Comparison of ENCODE assay signal across 12 cellular contexts in the genomic region with DNA sequence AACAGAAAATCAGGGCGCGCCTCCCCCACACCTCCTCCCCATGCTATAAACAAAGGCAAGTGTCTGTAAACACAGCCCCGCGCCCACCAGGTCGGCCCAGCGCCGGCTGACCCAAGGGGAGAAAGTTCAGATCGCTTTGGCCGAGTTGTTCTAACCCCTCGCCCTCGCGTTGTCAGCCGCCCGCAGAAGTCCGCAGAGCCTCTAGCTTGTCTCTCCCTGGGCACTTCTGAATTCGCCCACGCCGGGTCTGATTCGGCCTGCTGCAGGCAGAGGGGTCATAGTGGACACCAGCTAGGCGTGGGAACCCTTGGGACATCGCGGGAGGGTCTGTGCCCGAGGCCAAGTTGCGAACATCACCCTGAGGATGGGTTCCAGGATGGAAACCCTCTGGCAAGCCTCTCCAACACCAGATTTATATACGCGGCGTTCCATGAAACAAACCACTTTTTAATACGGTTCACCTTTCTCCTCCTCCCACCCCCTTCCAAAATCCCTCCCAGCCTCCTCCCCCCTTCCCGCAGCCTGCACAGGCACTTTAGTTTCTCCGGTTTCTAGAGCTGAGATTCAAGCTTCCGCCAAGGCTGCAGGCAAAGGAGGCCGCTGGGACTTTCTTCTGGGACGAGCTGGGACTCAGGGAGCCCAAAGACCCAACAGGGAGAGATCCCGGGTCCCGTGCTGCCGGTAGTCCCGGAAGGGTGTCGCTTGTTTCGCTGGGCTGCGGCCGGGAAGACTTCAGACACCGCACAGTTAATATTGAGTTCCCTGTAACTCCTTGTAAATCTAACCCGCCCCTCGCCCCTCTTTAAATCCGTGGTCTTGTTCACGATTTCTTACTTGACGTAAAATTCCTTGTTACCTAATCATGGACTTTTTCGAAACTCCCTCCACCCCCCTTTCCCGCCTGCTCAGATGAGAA. TPM values are rescaled to one million over a fixed set of nuclear protein-coding genes. Genes with fewer than 3 reads are reported as not detected.
A peak's percentile ranks its signal among the peaks of the same experiment; 100 is the strongest.
DNase-seq lines count a peak whose midpoint lies in the region; TF ChIP-seq lines count a peak whose summit lies in the region.
"Had no signal": no experiment of that assay in that cellular context is flagged by ENCODE, and none has a peak within 500 bp of the region (broad histone marks: within the 10 kb centered on the region; RNA-seq: fewer than 3 reads in every experiment).

No MANE protein-coding gene starts in this region.

- H3K36me3 Mint-ChIP-seq in activated CD4-positive, alpha-beta memory T cell treated with anti-CD3 and anti-CD28 coated beads, Interleukin-2, amount 10 ng/mL, durations not matched to agents 7 days and 5 days (ENCODE audit: low read depth) = peaks cover 38% of the 10 kb centered on the region
- H3K36me3 Mint-ChIP-seq in activated CD4-positive, alpha-beta memory T cell treated with anti-CD3 and anti-CD28 coated beads for 36 hours = peaks cover 17% of the 10 kb centered on the region
- peaks cover 8% of the 10 kb centered on the region for H3K36me3 Mint-ChIP-seq in endothelial cell (ENCODE audit: low read depth, unreplicated experiment)

- CTCF ChIA-PET in activated CD4-positive, alpha-beta memory T cell treated with anti-CD3 and anti-CD28 coated beads, Interleukin-2, amount 10 ng/mL, durations not matched to agents 7 days and 5 days (lab: Charles Lee) = interaction anchor here (1.2 kb wide), 1 partner anchor 19 kb away, joined by 6 read pairs; no protein-coding TSS in a partner anchor
- CTCF ChIA-PET in activated CD4-positive, alpha-beta memory T cell treated with anti-CD3 and anti-CD28 coated beads for 36 hours (lab: Charles Lee) = no interaction called here

- H3K27ac Mint-ChIP-seq in activated CD4-positive, alpha-beta memory T cell treated with anti-CD3 and anti-CD28 coated beads, Interleukin-2, amount 10 ng/mL, durations not matched to agents 7 days and 5 days = peak overlapping the region; percentile 21
- H3K27ac Mint-ChIP-seq in activated CD4-positive, alpha-beta memory T cell treated with anti-CD3 and anti-CD28 coated beads for 36 hours = no peak overlapping the region
- H3K27ac Mint-ChIP-seq in endothelial cell (ENCODE audit: unreplicated experiment) = peak overlapping the region; percentile 5
- H3K27ac Mint-ChIP-seq: activated naive CD4-positive, alpha-beta T cell treated with anti-CD3 and anti-CD28 coated beads for 36 hours; effector memory CD8-positive, alpha-beta T cell had no signal

- WGBS in mesodermal cell (ENCODE audit: insufficient coverage in 2 of 2), 2 experiments = 3 to 5% methylated on average over 44 to 46 of the region's 49 CpGs

- POLR2A ChIA-PET in activated CD4-positive, alpha-beta memory T cell treated with anti-CD3 and anti-CD28 coated beads, Interleukin-2, amount 10 ng/mL, durations not matched to agents 7 days and 5 days (lab: Charles Lee) = no interaction called here
- POLR2A ChIA-PET in activated CD4-positive, alpha-beta memory T cell treated with anti-CD3 and anti-CD28 coated beads for 36 hours (lab: Charles Lee) = no interaction called here

- peaks cover 17% of the 10 kb centered on the region for H3K4me1 Mint-ChIP-seq in activated CD4-positive, alpha-beta memory T cell treated with anti-CD3 and anti-CD28 coated beads, Interleukin-2, amount 10 ng/mL, durations not matched to agents 7 days and 5 days
- H3K4me1 Mint-ChIP-seq in activated CD4-positive, alpha-beta memory T cell treated with anti-CD3 and anti-CD28 coated beads for 36 hours (ENCODE audit: low read depth) = peaks cover 22% of the 10 kb centered on the region
- H3K4me1 Mint-ChIP-seq in endothelial cell (ENCODE audit: unreplicated experiment) = peaks cover 56% of the 10 kb centered on the region

- H3K27ac ChIP-seq in mesodermal cell (ENCODE audit: low read depth, low read length, severe bottlenecking) = peak overlapping the region; percentile 94
- H3K27ac ChIP-seq in tibial artery = peak overlapping the region; percentile 97 to 99
- H3K27ac ChIP-seq in WERI-Rb-1 = no peak overlapping the region

- H3K27me3 Mint-ChIP-seq in activated CD4-positive, alpha-beta memory T cell treated with anti-CD3 and anti-CD28 coated beads, Interleukin-2, amount 10 ng/mL, durations not matched to agents 7 days and 5 days = peaks cover 88% of the 10 kb centered on the region
- peaks cover 86% of the 10 kb centered on the region for H3K27me3 Mint-ChIP-seq in activated CD4-positive, alpha-beta memory T cell treated with anti-CD3 and anti-CD28 coated beads for 36 hours
- peaks cover 58% of the 10 kb centered on the region for H3K27me3 Mint-ChIP-seq in endothelial cell (ENCODE audit: unreplicated experiment)

- H3K36me3 ChIP-seq in mesodermal cell (ENCODE audit: control insufficient read depth, insufficient read depth, low read length) = no peaks in the 10 kb centered on the region
- H3K36me3 ChIP-seq in tibial artery = no peaks in the 10 kb centered on the region
- H3K36me3 ChIP-seq in WERI-Rb-1 = peaks cover 21% of the 10 kb centered on the region
- H3K36me3 ChIP-seq: Peyer's patch had no signal

- H3K4me3 ChIP-seq in mesodermal cell (ENCODE audit: extremely low read depth, insufficient read depth, low read length, poor library complexity, severe bottlenecking) (peak overlapping the region; percentile 47), tibial artery (peak overlapping the region; percentile 91 to 92), WERI-Rb-1 (ENCODE audit: low read depth, low read length) (no peak overlapping the region)

- TF ChIP-seq CTCF in endothelial cell (IDR thresholded peaks at IDR 0.05; ENCODE audit: unreplicated experiment) = no peak
- no peak for TF ChIP-seq CTCF in tibial artery (IDR thresholded peaks at IDR 0.05)
- TF ChIP-seq CTCF in WERI-Rb-1 (IDR thresholded peaks at IDR 0.05; ENCODE audit: low read depth, low read length) = no peak
- no peak for TF ChIP-seq CTCF in GM13976 (IDR thresholded peaks at IDR 0.05; ENCODE audit: borderline replicate concordance, control extremely low read depth, extremely low read depth, insufficient read depth, missing control alignments)

- H3K9me3 Mint-ChIP-seq in activated CD4-positive, alpha-beta memory T cell treated with anti-CD3 and anti-CD28 coated beads, Interleukin-2, amount 10 ng/mL, durations not matched to agents 7 days and 5 days = peaks cover 4% of the 10 kb centered on the region
- no peaks in the 10 kb centered on the region for H3K9me3 Mint-ChIP-seq in activated CD4-positive, alpha-beta memory T cell treated with anti-CD3 and anti-CD28 coated beads for 36 hours
- no peaks in the 10 kb centered on the region for H3K9me3 Mint-ChIP-seq in endothelial cell (ENCODE audit: unreplicated experiment)

- no peak for DNase-seq in activated CD4-positive, alpha-beta memory T cell treated with anti-CD3 and anti-CD28 coated beads, Interleukin-2, amount 10 ng/mL, durations not matched to agents 7 days and 5 days
- no peak for DNase-seq in activated CD4-positive, alpha-beta memory T cell treated with anti-CD3 and anti-CD28 coated beads for 36 hours
- no peak for DNase-seq in endothelial cell (ENCODE audit: low spot score)
- DNase-seq in tibial artery = no peak
- no peak for DNase-seq in NCI-H2107 (lab: John Stamatoyannopoulos, UW)
- no peak for DNase-seq in WERI-Rb-1
- no peak for DNase-seq in GM13976 (ENCODE audit: low spot score)
- DNase-seq: activated naive CD4-positive, alpha-beta T cell treated with anti-CD3 and anti-CD28 coated beads for 36 hours; effector memory CD8-positive, alpha-beta T cell; KG1; Peyer's patch had no signal

- H3K4me1 ChIP-seq in mesodermal cell (ENCODE audit: control insufficient read depth, insufficient read depth, low read length, poor library complexity, severe bottlenecking) (peaks cover 16% of the 10 kb centered on the region), tibial artery (peaks cover 0 to 42% (median 28%) of the 10 kb centered on the region in 4 donors)

- H3K27me3 ChIP-seq in tibial artery = no peaks in the 10 kb centered on the region
- H3K27me3 ChIP-seq in WERI-Rb-1 (ENCODE audit: insufficient read depth, low read depth, severe bottlenecking) = no peaks in the 10 kb centered on the region

- H3K4me3 Mint-ChIP-seq in activated CD4-positive, alpha-beta memory T cell treated with anti-CD3 and anti-CD28 coated beads, Interleukin-2, amount 10 ng/mL, durations not matched to agents 7 days and 5 days = no peak overlapping the region
- no peak overlapping the region for H3K4me3 Mint-ChIP-seq in activated CD4-positive, alpha-beta memory T cell treated with anti-CD3 and anti-CD28 coated beads for 36 hours
- H3K4me3 Mint-ChIP-seq in endothelial cell (ENCODE audit: unreplicated experiment) = peak overlapping the region; percentile 77
- H3K4me3 Mint-ChIP-seq: activated naive CD4-positive, alpha-beta T cell treated with anti-CD3 and anti-CD28 coated beads for 36 hours had no signal

- in situ Hi-C loops in GM13976 (cut with MboI; ENCODE audit: low sequenced_read_pairs, unreplicated experiment) = no loop called here

- no peaks in the 10 kb centered on the region for H3K9me3 ChIP-seq in mesodermal cell (ENCODE audit: control insufficient read depth, low read length)
- H3K9me3 ChIP-seq in tibial artery = no peaks in the 10 kb centered on the region
- peaks cover 11% of the 10 kb centered on the region for H3K9me3 ChIP-seq in WERI-Rb-1 (ENCODE audit: severe bottlenecking)
- H3K9me3 ChIP-seq: Peyer's patch had no signal

- intact Hi-C loops in activated CD4-positive, alpha-beta memory T cell treated with anti-CD3 and anti-CD28 coated beads for 36 hours (cut with micrococcal nuclease) = loop anchor here (2.0 to 5.0 kb wide), 2 partner anchors 13 to 687 kb away; no protein-coding TSS in a partner anchor
- intact Hi-C loops in tibial artery (cut with DNase I; ENCODE audit: low total_unique reads) = no loop called here

RNA-seq across cellular contexts. Expression of a gene that starts 4.7 kb away (rescaled TPM):
- total RNA-seq in activated CD4-positive, alpha-beta memory T cell treated with anti-CD3 and anti-CD28 coated beads, Interleukin-2, amount 10 ng/mL, durations not matched to agents 7 days and 5 days = not detected
- not detected for total RNA-seq in activated CD4-positive, alpha-beta memory T cell treated with anti-CD3 and anti-CD28 coated beads for 36 hours
- 1.5 TPM for total RNA-seq in endothelial cell (ENCODE audit: unreplicated experiment)
- 58.0 TPM for polyA plus RNA-seq in mesodermal cell (2013, experiment 1 of 2)
- polyA plus RNA-seq in mesodermal cell (2013, experiment 2 of 2) = 75.8 TPM
- total RNA-seq: activated naive CD4-positive, alpha-beta T cell treated with anti-CD3 and anti-CD28 coated beads for 36 hours had no signal
